8 cellular contexts compared by ENCODE assay signal in genomic region chr10:62817120-62817762, GRCh38. TPM values are rescaled to one million over a fixed set of nuclear protein-coding genes. Genes with fewer than 3 reads are reported as not detected.
A peak's percentile ranks its signal among the peaks of the same experiment; 100 is the strongest.
DNase-seq lines count a peak whose midpoint lies in the region; ATAC-seq and TF ChIP-seq lines count a peak whose summit lies in the region.

No MANE protein-coding gene starts in this region.

- H2AK5ac ChIP-seq in trophoblast cell (ENCODE audit: low read length), result no peak overlapping the region

- H3K4me2 ChIP-seq in DND-41 (ENCODE audit: insufficient read depth, low read length) (peak overlapping the region; percentile 100), GM23338 (peak overlapping the region; percentile 88), trophoblast cell (ENCODE audit: low read length) (peak overlapping the region; percentile 98)

- H3K4me1 ChIP-seq in DND-41 (ENCODE audit: insufficient read depth, low read length) (peaks cover 25% of the 10 kb centered on the region), GM23338 (ENCODE audit: insufficient read depth) (peaks cover 7% of the 10 kb centered on the region; the same call in 1 of the 2 replicates), trophoblast cell (ENCODE audit: control insufficient read depth in 1 of 2, insufficient read depth in 2 of 2, low read length in 2 of 2) (peaks cover 21 to 25% of the 10 kb centered on the region in 2 experiments)

- H3K18ac ChIP-seq in trophoblast cell (ENCODE audit: low read length), result no peak overlapping the region

- H4K8ac ChIP-seq in trophoblast cell (ENCODE audit: low read depth, low read length), result no peak overlapping the region

- H3K4me3 ChIP-seq in DND-41 (ENCODE audit: low read depth in 1 of 2, low read length in 2 of 2) (peak overlapping the region; percentile 55 to 86), GM23338 (peak overlapping the region; percentile 66), trophoblast cell (ENCODE audit: low read depth, low read length) (peak overlapping the region; percentile 68)

- WGBS in trophoblast cell (ENCODE audit: extremely low coverage, insufficient coverage, insufficient read length), result no CpG with 5 or more reads among the region's 49 CpGs

- H3K9ac ChIP-seq in DND-41 (ENCODE audit: low read depth, low read length), result peak overlapping the region; percentile 87
- no peak overlapping the region for H3K9ac ChIP-seq in trophoblast cell (ENCODE audit: low read length)

- H3K27me3 Mint-ChIP-seq in GM23338 (ENCODE audit: insufficient read depth, low read depth, poor library complexity), result peaks cover 71% of the 10 kb centered on the region

- H2BK120ac ChIP-seq in trophoblast cell (ENCODE audit: insufficient read depth, low read length, poor library complexity), result no peak overlapping the region

- H3K27ac ChIP-seq in DND-41 (ENCODE audit: low read length) (peak overlapping the region; percentile 93), GM23338 (ENCODE audit: low read depth) (no peak overlapping the region), trophoblast cell (ENCODE audit: low read depth, low read length) (no peak overlapping the region)

- H4K91ac ChIP-seq in trophoblast cell (ENCODE audit: low read depth, low read length), result no peak overlapping the region

- H3K27me3 ChIP-seq in DND-41 (ENCODE audit: insufficient read depth, low read length, poor library complexity) (peaks cover 7% of the 10 kb centered on the region), GM23338 (ENCODE audit: insufficient read depth) (peaks cover 76% of the 10 kb centered on the region), trophoblast cell (ENCODE audit: insufficient read depth, low read length) (peaks cover 49% of the 10 kb centered on the region)

- no peaks in the 10 kb centered on the region for H3K9me2 ChIP-seq in GM23338 (ENCODE audit: insufficient read depth)

- TF ChIP-seq CTCF in DND-41 (IDR thresholded peaks at IDR 0.05; ENCODE audit: borderline replicate concordance, extremely low read depth, low read length, poor library complexity, severe bottlenecking) (no peak), GM23338 (conservative IDR thresholded peaks at IDR 0.05; ENCODE audit: low read depth in 2 of 2) (no peak)

- peak overlapping the region; percentile 96 for H2AFZ ChIP-seq in DND-41 (ENCODE audit: low read depth, low read length)
- H2AFZ ChIP-seq in GM23338, result peak overlapping the region; percentile 95
- H2AFZ ChIP-seq in trophoblast cell (ENCODE audit: insufficient read depth, low read length, poor library complexity), result no peak overlapping the region

- H4K20me1 ChIP-seq in DND-41 (ENCODE audit: insufficient read depth, low read length), result no peaks in the 10 kb centered on the region; the same call in 1 of the 2 replicates
- H4K20me1 ChIP-seq in GM23338 (replicated peaks; ENCODE audit: insufficient read depth), result no peaks in the 10 kb centered on the region

- H2BK12ac ChIP-seq in trophoblast cell (ENCODE audit: low read length), result no peak overlapping the region

- H3K79me1 ChIP-seq in trophoblast cell (ENCODE audit: low read length), result peaks cover 1% of the 10 kb centered on the region

- no peak overlapping the region for H3K14ac ChIP-seq in trophoblast cell (ENCODE audit: low read length)

- H3K9me3 ChIP-seq in DND-41 (ENCODE audit: insufficient read depth, low read length, severe bottlenecking), result no peaks in the 10 kb centered on the region
- peaks cover 7% of the 10 kb centered on the region for H3K9me3 ChIP-seq in trophoblast cell (ENCODE audit: insufficient read depth, low read depth, low read length)

- H3K9me3 Mint-ChIP-seq in GM23338, result peaks cover 3% of the 10 kb centered on the region

- no peak overlapping the region for H3K27ac Mint-ChIP-seq in GM23338

- no peak overlapping the region for H3K23ac ChIP-seq in trophoblast cell (ENCODE audit: low read length)

- H3K79me2 ChIP-seq in DND-41 (ENCODE audit: insufficient read depth, low read length), result no peaks in the 10 kb centered on the region
- H3K79me2 ChIP-seq in GM23338 (replicated peaks; ENCODE audit: insufficient read depth), result no peaks in the 10 kb centered on the region
- no peaks in the 10 kb centered on the region for H3K79me2 ChIP-seq in trophoblast cell (ENCODE audit: control insufficient read depth, insufficient read depth, low read length, poor library complexity)

- ATAC-seq in DND-41 (ENCODE audit: insufficient read depth, low read depth), result peak; percentile 54
- ATAC-seq in GM23338, result peak; percentile 2
- no peak for ATAC-seq in GM18519 (IDR thresholded peaks at IDR 0.05; ENCODE audit: low FRiP score, unreplicated experiment)

- peaks cover 10% of the 10 kb centered on the region for H3F3A ChIP-seq in GM23338 (replicated peaks; ENCODE audit: low read depth)

- H3K36me3 ChIP-seq in DND-41 (ENCODE audit: insufficient read depth, low read length) (no peaks in the 10 kb centered on the region), GM23338 (ENCODE audit: insufficient read depth) (no peaks in the 10 kb centered on the region), trophoblast cell (ENCODE audit: control insufficient read depth in 1 of 2, insufficient read depth in 2 of 2, low read length in 2 of 2) (no peaks in the 10 kb centered on the region)

- no peak overlapping the region for H3K4ac ChIP-seq in trophoblast cell (ENCODE audit: low read depth, low read length)

- no peak overlapping the region for H4K12ac ChIP-seq in trophoblast cell (ENCODE audit: low read depth, low read length)

- peak; percentile 67 for DNase-seq in DND-41
- peak; percentile 35 for DNase-seq in GM23338 (ENCODE audit: low spot score)
- DNase-seq in NCI-H226, result peak; percentile 33
- peak; percentile 36 for DNase-seq in activated gamma-delta T cell (lab: John Stamatoyannopoulos, UW)
- DNase-seq in glomerular visceral epithelial cell (ENCODE audit: extremely low spot score), result peak; percentile 49
- DNase-seq in trophoblast cell, result peak; percentile 33 to 58
- DNase-seq in NAMALWA (ENCODE audit: low spot score), result no peak

- peaks cover 22% of the 10 kb centered on the region for H3K4me1 Mint-ChIP-seq in GM23338

- H3K36me3 Mint-ChIP-seq in GM23338 (ENCODE audit: low read depth), result no peaks in the 10 kb centered on the region; the same call in 2 of the 3 replicates

- peak overlapping the region; percentile 82 for H3K4me3 Mint-ChIP-seq in GM23338

- H2BK5ac ChIP-seq in trophoblast cell (ENCODE audit: low read depth, low read length, poor library complexity), result no peak overlapping the region

TF ChIP-seq in GM23338, 12 proteins besides CTCF, POLR2A, EP300 and RAD21 (continues in another document):
- TF ChIP-seq EZH2phosphoT487 (IDR thresholded peaks at IDR 0.05; ENCODE audit: unreplicated experiment) (no peak), NANOG (IDR thresholded peaks at IDR 0.05; ENCODE audit: borderline replicate concordance) (no peak)

RNA-seq across cellular contexts. Expression of gene EGR2, which starts 1.1 kb away (rescaled TPM):
- total RNA-seq in GM23338 (2014; rRNA removed; shearing (Covaris generic)), result 2.1 and 2.3 TPM in 2 replicates
- polyA plus RNA-seq in GM23338 (2016; fragmentation: Nextera tagmentation; extraction: Ambion mirVana), result 3.5 and 3.7 TPM in 2 replicates
- 0.07 and 0.10 TPM in 2 replicates for polyA plus RNA-seq in trophoblast cell (2013)

RNA-seq across cellular contexts. Expression of gene ADO, which starts 12.7 kb away (rescaled TPM):
- 47.8 and 48.3 TPM in 2 replicates for total RNA-seq in GM23338 (2014; rRNA removed; shearing (Covaris generic))
- polyA plus RNA-seq in GM23338 (2016; fragmentation: Nextera tagmentation; extraction: Ambion mirVana), result 12.6 TPM in 2 replicates
- 10.0 and 10.6 TPM in 2 replicates for polyA plus RNA-seq in trophoblast cell (2013)
